ENCODE assay signal across 25 cellular contexts in genomic region chr15:75786564-75786925, GRCh38. TPM values are rescaled to one million over a fixed set of nuclear protein-coding genes. Genes with fewer than 3 reads are reported as not detected.
DNase-seq lines count a peak whose midpoint lies in the region; ATAC-seq and TF ChIP-seq lines count a peak whose summit lies in the region.
"Had no signal": no experiment of that assay in that cellular context is flagged by ENCODE, and none has a peak within 500 bp of the region (broad histone marks: within the 10 kb centered on the region; RNA-seq: fewer than 3 reads in every experiment).

No MANE protein-coding gene starts in this region.

- TF ChIP-seq CTCF in WERI-Rb-1 (IDR thresholded peaks at IDR 0.05; ENCODE audit: low read depth, low read length), result no peak

- H3K27ac ChIP-seq in GM23248, result no peak overlapping the region
- H3K27ac ChIP-seq in WERI-Rb-1, result no peak overlapping the region
- H3K27ac ChIP-seq: A549, dorsolateral prefrontal cortex, gastrocnemius medialis, left ventricle myocardium inferior, PC-9, psoas muscle, thoracic aorta, vagina had no signal

- no peak for ATAC-seq in HG02623 (IDR thresholded peaks at IDR 0.05; ENCODE audit: unreplicated experiment)
- ATAC-seq: A549; gastrocnemius medialis; naive thymus-derived CD4-positive, alpha-beta T cell; psoas muscle had no signal

- H3K9ac ChIP-seq in GM23248, result no peak overlapping the region

- no peaks in the 10 kb centered on the region for H3K36me3 ChIP-seq in GM23248 (ENCODE audit: low read depth)
- H3K36me3 ChIP-seq in WERI-Rb-1, result no peaks in the 10 kb centered on the region
- H3K36me3 ChIP-seq: gastrocnemius medialis, left ventricle myocardium inferior, thoracic aorta, vagina had no signal

- in situ Hi-C loops in GM23248 (cut with MboI), result no loop called here

- H3K9me3 ChIP-seq in GM23248 (ENCODE audit: low read depth), result no peaks in the 10 kb centered on the region
- no peaks in the 10 kb centered on the region for H3K9me3 ChIP-seq in WERI-Rb-1 (ENCODE audit: severe bottlenecking)
- H3K9me3 ChIP-seq: A549, gastrocnemius medialis, left ventricle myocardium inferior, psoas muscle, thoracic aorta, vagina had no signal

- H3K9me2 ChIP-seq in GM23248 (ENCODE audit: insufficient read depth), result no peaks in the 10 kb centered on the region

- no peak overlapping the region for H3K4me2 ChIP-seq in GM23248 (ENCODE audit: unreplicated experiment)
- H3K4me2 ChIP-seq: A549, PC-9 had no signal

- DNase-seq in NCI-H2227 (lab: John Stamatoyannopoulos, UW; ENCODE audit: unreplicated experiment), result peak; percentile 27
- DNase-seq in NCI-H2227 treated with DMSO at 0.1 percent for 48 hours (lab: John Stamatoyannopoulos, UW), result no peak
- peak; percentile 11 for DNase-seq in GM23248
- DNase-seq in WERI-Rb-1, result no peak
- DNase-seq in mesenteric fat pad (ENCODE audit: low spot score), result peak; percentile 69
- DNase-seq in stimulated activated CD4-positive, alpha-beta T cell treated with anti-CD3 and anti-CD28 coated beads, Interleukin-1b, Interleukin-23, amount 100 ng/mL, for 48 hours, result no peak
- no peak for DNase-seq in NCI-H2107 (lab: John Stamatoyannopoulos, UW)
- DNase-seq: activated CD4-positive, alpha-beta T cell treated with anti-CD3 and anti-CD28 coated beads, Interleukin-2, amount 10 ng/mL, durations not matched to agents 7 days and 5 days; AML-193; CD4-positive, alpha-beta memory T cell; gastrocnemius medialis; left ventricle myocardium inferior; midbrain; NCI-H446; occipital lobe; PC-9; psoas muscle; SHP77; T-helper 9 cell had no signal

- no peaks in the 10 kb centered on the region for H3K4me1 ChIP-seq in GM23248 (ENCODE audit: insufficient read depth)
- H3K4me1 ChIP-seq: A549, gastrocnemius medialis, left ventricle myocardium inferior, psoas muscle, vagina had no signal

- peaks cover 40% of the 10 kb centered on the region for H3K27me3 ChIP-seq in GM23248 (replicated peaks; ENCODE audit: insufficient read depth)
- no peaks in the 10 kb centered on the region for H3K27me3 ChIP-seq in WERI-Rb-1 (ENCODE audit: insufficient read depth, low read depth, severe bottlenecking)

- 10 to 15% methylated on average over 15 of the region's 16 CpGs for WGBS in GM23248 (ENCODE audit: low coverage in 1 of 2, low lambda C conversion rate in 2 of 2, missing lambda C conversion rate in 2 of 2), 2 experiments

- H3K4me3 ChIP-seq in GM23248, result no peak overlapping the region
- peak overlapping the region; percentile 53 for H3K4me3 ChIP-seq in WERI-Rb-1 (ENCODE audit: low read depth, low read length)
- H3K4me3 ChIP-seq: A549, gastrocnemius medialis, left ventricle myocardium inferior, PC-9, psoas muscle, thoracic aorta, vagina had no signal

- no peaks in the 10 kb centered on the region for H4K20me1 ChIP-seq in GM23248 (ENCODE audit: insufficient read depth)

- H3K79me2 ChIP-seq in GM23248 (ENCODE audit: insufficient read depth), result no peaks in the 10 kb centered on the region

- H3F3A ChIP-seq in GM23248 (ENCODE audit: insufficient read depth), result no peaks in the 10 kb centered on the region

- no peak overlapping the region for H2AFZ ChIP-seq in GM23248
- H2AFZ ChIP-seq: PC-9 had no signal

RNA-seq across cellular contexts. Expression of gene UBE2Q2, which starts 56.7 kb away (rescaled TPM):
- total RNA-seq in GM23248 (2014; rRNA removed; shearing (Covaris generic)), result 55.4 and 63.6 TPM in 2 replicates
- polyA plus RNA-seq in GM23248 (2016; fragmentation: Nextera tagmentation; extraction: Ambion mirVana), result 41.8 and 44.1 TPM in 2 replicates
- total RNA-seq in mesenteric fat pad, result 34.4 TPM

Comparison
In these comparisons a context has a peak if more than half of its experiments do, and no peak if none do; other contexts are left out.
1. DNase-seq: peak in NCI-H2227 (single experiment), GM23248 (single experiment) and mesenteric fat pad (single experiment); none in NCI-H2227 treated with DMSO at 0.1 percent for 48 hours (single experiment), WERI-Rb-1 (single experiment), stimulated activated CD4-positive, alpha-beta T cell treated with anti-CD3 and anti-CD28 coated beads, Interleukin-1b, Interleukin-23, amount 100 ng/mL, for 48 hours (single experiment) and NCI-H2107 (single experiment).